ENCODE assay signal across 8 cellular contexts in genomic region chr7:123367508-123368122, GRCh38.
DNase-seq lines count a peak whose midpoint lies in the region; ATAC-seq and TF ChIP-seq lines count a peak whose summit lies in the region.

No MANE protein-coding gene starts in this region.

- H3K9me3 ChIP-seq in Peyer's patch (no peaks in the 10 kb centered on the region), testis (no peaks in the 10 kb centered on the region)

- intact Hi-C loops in testis (cut with DNase I; ENCODE audit: low total_unique reads): no loop called here
- intact Hi-C loops in lower leg skin (cut with DNase I; ENCODE audit: low total_unique reads): no loop called here

- H3K36me3 ChIP-seq in Peyer's patch: no peaks in the 10 kb centered on the region
- H3K36me3 ChIP-seq in testis (ENCODE audit: low read depth, missing control alignments): no peaks in the 10 kb centered on the region

- no peak overlapping the region for H3K4me3 ChIP-seq in Peyer's patch
- H3K4me3 ChIP-seq in foreskin fibroblast (ENCODE audit: low read depth in 1 of 2, low read length in 2 of 2): no peak overlapping the region
- no peak overlapping the region for H3K4me3 ChIP-seq in testis
- no peak overlapping the region for H3K4me3 ChIP-seq in lower leg skin (ENCODE audit: low read depth, poor library complexity, severe bottlenecking)

- no peaks in the 10 kb centered on the region for H3K27me3 ChIP-seq in Peyer's patch
- no peaks in the 10 kb centered on the region for H3K27me3 ChIP-seq in testis

- DNase-seq in EL: peak; percentile 5
- DNase-seq in Peyer's patch: no peak
- DNase-seq in foreskin fibroblast: no peak
- peak; percentile 47 for DNase-seq in testis
- no peak for DNase-seq in epidermal melanocyte (ENCODE audit: insufficient read length, low spot score)
- DNase-seq in lower leg skin (ENCODE audit: low spot score in 2 of 2): no peak

- peak in 4 of 6 experiments; percentile 45 to 78 (median 71) for TF ChIP-seq CTCF in Peyer's patch (IDR thresholded peaks at IDR 0.05)
- peak; percentile 40 for TF ChIP-seq CTCF in foreskin fibroblast (IDR thresholded peaks at IDR 0.05; ENCODE audit: low read depth, low read length)
- peak; percentile 23 to 69 (median 45) for TF ChIP-seq CTCF in testis (IDR thresholded peaks at IDR 0.05)
- TF ChIP-seq CTCF in lower leg skin (IDR thresholded peaks at IDR 0.05): no peak

- H3K27ac ChIP-seq in Peyer's patch (no peak overlapping the region), testis (no peak overlapping the region)

- ATAC-seq in GM19372 (IDR thresholded peaks at IDR 0.05; ENCODE audit: low read depth, unreplicated experiment) (peak; percentile 89), HG03280 (IDR thresholded peaks at IDR 0.05; ENCODE audit: unreplicated experiment) (peak; percentile 93)

- TF ChIP-seq POLR2A in Peyer's patch (IDR thresholded peaks at IDR 0.05) (no peak), testis (IDR thresholded peaks at IDR 0.05) (no peak), lower leg skin (IDR thresholded peaks at IDR 0.05) (no peak)

- WGBS in testis, 2 donors: 48 to 50% methylated on average over 5 of the region's 5 CpGs
- 51% methylated on average over 5 of the region's 5 CpGs for WGBS in lower leg skin, 2 donors

- H3K4me1 ChIP-seq in Peyer's patch (no peaks in the 10 kb centered on the region), testis (no peaks in the 10 kb centered on the region)

Comparison
In these comparisons a context has a peak if more than half of its experiments do, and no peak if none do; other contexts are left out.
1. DNase-seq: peak in EL (single experiment) and testis (single experiment); none in Peyer's patch (0 of 3), foreskin fibroblast (0 of 2), epidermal melanocyte (single experiment) and lower leg skin (0 of 2).
2. CTCF ChIP-seq: peak in Peyer's patch (4 of 6), foreskin fibroblast (single experiment) and testis (3 of 3); none in lower leg skin (0 of 3).